ENCODE assay signal across 29 cellular contexts in the genomic region with DNA sequence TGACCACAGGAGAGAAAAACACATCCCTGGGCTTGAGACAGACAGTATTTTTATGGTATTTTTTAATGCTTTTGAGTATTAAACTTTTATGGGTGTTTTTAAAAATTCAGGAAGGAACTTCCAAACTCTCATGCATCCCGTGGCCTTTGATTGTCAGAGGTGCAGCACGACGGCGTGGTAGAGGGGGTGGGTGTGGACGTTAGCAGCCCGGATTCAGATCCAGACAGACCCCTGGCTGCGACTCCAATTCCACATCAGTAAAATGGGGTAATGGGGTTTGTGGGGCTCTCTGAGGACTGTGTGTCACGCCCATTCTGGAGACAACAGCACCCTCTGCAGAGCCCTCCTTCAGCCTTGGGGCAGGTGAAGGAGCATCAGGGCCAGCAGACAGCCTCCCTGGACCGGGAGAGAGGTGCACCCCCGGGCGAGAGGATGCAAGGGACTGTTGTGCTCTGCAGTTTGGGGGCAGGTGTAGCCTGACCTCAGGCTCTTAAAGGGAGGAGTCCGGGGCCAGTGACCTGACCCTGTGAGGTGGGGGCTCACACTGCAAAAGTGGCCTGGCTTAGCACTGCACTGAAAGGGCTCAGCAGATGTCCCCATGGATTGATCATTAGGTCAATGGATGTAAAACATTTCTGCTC.
"Had no signal": no experiment of that assay in that cellular context is flagged by ENCODE, and none has a peak within 500 bp of the region (broad histone marks: within the 10 kb centered on the region; RNA-seq: fewer than 3 reads in every experiment).

No MANE protein-coding gene starts in this region.

- H3K4me1 Mint-ChIP-seq: mesothelial cell of epicardium, neural crest cell had no signal

- H3K4me1 ChIP-seq: colonic mucosa, heart right ventricle, left lung, parathyroid adenoma, prostate gland, right atrium auricular region, tibial nerve, upper lobe of right lung, vagina had no signal

- H3K79me2 ChIP-seq: parathyroid adenoma had no signal

- H3K36me3 ChIP-seq: colonic mucosa, esophagus squamous epithelium, heart right ventricle, left lung, prostate gland, right atrium auricular region, thoracic aorta, tibial nerve, upper lobe of right lung, vagina had no signal

- H3K27ac ChIP-seq: colonic mucosa, esophagus squamous epithelium, heart right ventricle, left lung, parathyroid adenoma, prostate gland, right atrium auricular region, thoracic aorta, tibial nerve, upper lobe of right lung, vagina had no signal

- DNase-seq: colonic mucosa; effector memory CD4-positive, alpha-beta T cell; erythroblast; esophagus squamous epithelium; foreskin melanocyte; glutamatergic neuron; heart right ventricle; hippocampal formation; left cardiac atrium; mesenchymal stem cell; mucosa of descending colon; naive B cell; stimulated activated CD4-positive, alpha-beta T cell treated with anti-CD3 and anti-CD28 coated beads, Interleukin-4, amount 100 ng/mL, for 4 hours; upper lobe of right lung had no signal

- ATAC-seq: heart right ventricle; left cardiac atrium; left lung; mucosa of descending colon; natural killer cell treated with Interleukin-12 subunit alpha and Interleukin-12 subunit beta and Interleukin-15 and Interleukin-18, amount 100 ng/mL, for 72 hours; sciatic nerve; stimulated activated memory B cell treated with anti-CD40 and anti-IgM and Interleukin-4, amounts not matched to agents 10 μg/mL and 1 μg/mL and 100 μg/mL, for 72 hours; upper lobe of right lung had no signal

- H3K4me3 Mint-ChIP-seq: dendritic cell treated with granulocyte-macrophage colony-stimulating factor and Interleukin-4, amounts not matched to agents 40 ng/mL and 50 ng/mL, for 4 days; mesothelial cell of epicardium; naive B cell; natural killer cell treated with Interleukin-12 subunit alpha and Interleukin-12 subunit beta and Interleukin-15 and Interleukin-18, amount 100 ng/mL, for 72 hours; neural crest cell; stimulated activated memory B cell treated with anti-CD40 and anti-IgM and Interleukin-4, amounts not matched to agents 10 μg/mL and 1 μg/mL and 100 μg/mL, for 72 hours; stimulated activated naive CD8-positive, alpha-beta T cell treated with anti-CD3 and anti-CD28 coated beads, Interleukin-15, Interleukin-2, amounts not matched to agents 100 ng/mL and 50 ng/mL, for 24 hours had no signal

- H3K9me3 Mint-ChIP-seq: natural killer cell treated with Interleukin-12 subunit alpha and Interleukin-12 subunit beta and Interleukin-15 and Interleukin-18, amount 100 ng/mL, for 72 hours; stimulated activated naive CD8-positive, alpha-beta T cell treated with anti-CD3 and anti-CD28 coated beads, Interleukin-15, Interleukin-2, amounts not matched to agents 100 ng/mL and 50 ng/mL, for 24 hours had no signal

- H3K36me3 Mint-ChIP-seq: mesothelial cell of epicardium; naive B cell; natural killer cell treated with Interleukin-12 subunit alpha and Interleukin-12 subunit beta and Interleukin-15 and Interleukin-18, amount 100 ng/mL, for 72 hours; stimulated activated memory B cell treated with anti-CD40 and anti-IgM and Interleukin-4, amounts not matched to agents 10 μg/mL and 1 μg/mL and 100 μg/mL, for 72 hours had no signal

- H2AFZ ChIP-seq: parathyroid adenoma had no signal

- H3K4me3 ChIP-seq: colonic mucosa, esophagus squamous epithelium, heart right ventricle, left lung, mucosa of descending colon, prostate gland, right atrium auricular region, smooth muscle cell, thoracic aorta, tibial nerve, upper lobe of right lung, vagina had no signal

- H3K27me3 ChIP-seq: colonic mucosa, right atrium auricular region, tibial nerve, vagina had no signal

- H3K9me3 ChIP-seq: colonic mucosa, mucosa of descending colon, prostate gland, upper lobe of right lung, vagina had no signal

- H3K9ac ChIP-seq: parathyroid adenoma had no signal

- H3K4me2 ChIP-seq: smooth muscle cell had no signal

- H3K27ac Mint-ChIP-seq: dendritic cell treated with granulocyte-macrophage colony-stimulating factor and Interleukin-4, amounts not matched to agents 40 ng/mL and 50 ng/mL, for 4 days; mesothelial cell of epicardium; naive B cell; natural killer cell treated with Interleukin-12 subunit alpha and Interleukin-12 subunit beta and Interleukin-15 and Interleukin-18, amount 100 ng/mL, for 72 hours; stimulated activated memory B cell treated with anti-CD40 and anti-IgM and Interleukin-4, amounts not matched to agents 10 μg/mL and 1 μg/mL and 100 μg/mL, for 72 hours; stimulated activated naive CD8-positive, alpha-beta T cell treated with anti-CD3 and anti-CD28 coated beads, Interleukin-15, Interleukin-2, amounts not matched to agents 100 ng/mL and 50 ng/mL, for 24 hours had no signal
